9 cellular contexts compared by ENCODE assay signal in genomic region chr1:89781494-89782126, GRCh38. TPM values are rescaled to one million over a fixed set of nuclear protein-coding genes. Genes with fewer than 3 reads are reported as not detected.
DNase-seq lines count a peak whose midpoint lies in the region; ATAC-seq, FAIRE-seq and TF ChIP-seq lines count a peak whose summit lies in the region.
"Had no signal": no experiment of that assay in that cellular context is flagged by ENCODE, and none has a peak within 500 bp of the region (broad histone marks: within the 10 kb centered on the region; RNA-seq: fewer than 3 reads in every experiment).

No MANE protein-coding gene starts in this region.

- H3K36me3 Mint-ChIP-seq in natural killer cell treated with Interleukin-12 subunit alpha and Interleukin-12 subunit beta and Interleukin-15 and Interleukin-18, amount 100 ng/mL, for 72 hours, result no peaks in the 10 kb centered on the region

- H3K4me3 Mint-ChIP-seq in natural killer cell treated with Interleukin-12 subunit alpha and Interleukin-12 subunit beta and Interleukin-15 and Interleukin-18, amount 100 ng/mL, for 72 hours, result peak overlapping the region; percentile 20

- CTCF ChIA-PET in OCI-LY7 (lab: Charles Lee; ENCODE audit: unreplicated experiment), result interaction anchor here (1.3 to 1.4 kb wide), 2 partner anchors 10 to 19 kb away, joined by 3 to 4 read pairs; no protein-coding TSS in a partner anchor

- intact Hi-C loops in OCI-LY7 (cut with micrococcal nuclease; ENCODE audit: unreplicated experiment), result no loop called here
- intact Hi-C loops in gastrocnemius medialis (cut with DNase I; ENCODE audit: low total_unique reads), result no loop called here
- intact Hi-C loops in pancreas (cut with DNase I), result no loop called here
- intact Hi-C loops in tibial artery (cut with DNase I; ENCODE audit: low total_unique reads), result no loop called here

- DNase-seq in GM13976 (ENCODE audit: low spot score) (peak; percentile 40), OCI-LY7 (ENCODE audit: low spot score) (no peak), gastrocnemius medialis (no peak), pancreas (no peak), tibial artery (no peak)
- peak; percentile 62 to 78 for DNase-seq in activated CD4-positive, alpha-beta T cell treated with anti-CD3 and anti-CD28 coated beads, Interleukin-2, amount 50 U/mL, for 24 hours (ENCODE audit: low read depth in 1 of 2, low spot score in 1 of 2)
- no peak for DNase-seq in natural killer cell treated with Interleukin-12 subunit alpha and Interleukin-12 subunit beta and Interleukin-15 and Interleukin-18, amount 100 ng/mL, for 72 hours (ENCODE audit: low spot score)

- H3K36me3 ChIP-seq in OCI-LY7 (ENCODE audit: insufficient read depth, low read length) (no peaks in the 10 kb centered on the region), gastrocnemius medialis (no peaks in the 10 kb centered on the region), pancreas (no peaks in the 10 kb centered on the region), tibial artery (no peaks in the 10 kb centered on the region)

- no peak overlapping the region for H3K4me2 ChIP-seq in OCI-LY7 (ENCODE audit: low read length)

- no peak for TF ChIP-seq CTCF in GM13976 (IDR thresholded peaks at IDR 0.05; ENCODE audit: borderline replicate concordance, control extremely low read depth, extremely low read depth, insufficient read depth, missing control alignments)
- no peak for TF ChIP-seq CTCF in OCI-LY7 (conservative IDR thresholded peaks at IDR 0.05; ENCODE audit: low read length)
- TF ChIP-seq CTCF in gastrocnemius medialis (IDR thresholded peaks at IDR 0.05 in 4 of 5, conservative IDR thresholded peaks at IDR 0.05 in 1 of 5), result no peak
- TF ChIP-seq CTCF in pancreas (IDR thresholded peaks at IDR 0.05), result no peak
- TF ChIP-seq CTCF in tibial artery (IDR thresholded peaks at IDR 0.05), result no peak

- H2AFZ ChIP-seq in OCI-LY7 (ENCODE audit: low read length), result no peak overlapping the region
- H2AFZ ChIP-seq: parathyroid adenoma had no signal

- H3K9me3 Mint-ChIP-seq in natural killer cell treated with Interleukin-12 subunit alpha and Interleukin-12 subunit beta and Interleukin-15 and Interleukin-18, amount 100 ng/mL, for 72 hours, result no peaks in the 10 kb centered on the region

- no peaks in the 10 kb centered on the region for H4K20me1 ChIP-seq in OCI-LY7 (ENCODE audit: insufficient read depth, low read length)

- H3K4me1 ChIP-seq in OCI-LY7 (ENCODE audit: insufficient read depth, low read length, poor library complexity, severe bottlenecking) (no peaks in the 10 kb centered on the region), gastrocnemius medialis (no peaks in the 10 kb centered on the region), pancreas (no peaks in the 10 kb centered on the region), tibial artery (no peaks in the 10 kb centered on the region)
- H3K4me1 ChIP-seq: parathyroid adenoma had no signal

- in situ Hi-C loops in GM13976 (cut with MboI; ENCODE audit: low sequenced_read_pairs, unreplicated experiment) (no loop called here), gastrocnemius medialis (cut with MboI; ENCODE audit: low sequenced_read_pairs in 4 of 4) (no loop called here)

- BruUV-seq in OCI-LY7 (replicated peaks; lab: Mats Ljungman, UMichigan), result no TSS peak

- 67 to 73% methylated on average over 4 of the region's 4 CpGs for WGBS in pancreas, 2 donors

- H3K27ac Mint-ChIP-seq in natural killer cell treated with Interleukin-12 subunit alpha and Interleukin-12 subunit beta and Interleukin-15 and Interleukin-18, amount 100 ng/mL, for 72 hours, result peak overlapping the region in 1 of 2 donors; percentile 47

- no peaks in the 10 kb centered on the region for H3K79me2 ChIP-seq in OCI-LY7 (ENCODE audit: insufficient read depth, low read depth, low read length)
- H3K79me2 ChIP-seq: parathyroid adenoma had no signal

- H3K9me3 ChIP-seq in OCI-LY7 (ENCODE audit: low read length), result no peaks in the 10 kb centered on the region
- H3K9me3 ChIP-seq in gastrocnemius medialis, result no peaks in the 10 kb centered on the region
- no peaks in the 10 kb centered on the region for H3K9me3 ChIP-seq in pancreas
- H3K9me3 ChIP-seq in tibial artery, result no peaks in the 10 kb centered on the region

- H3K27ac ChIP-seq in OCI-LY7 (ENCODE audit: low read depth, low read length, poor library complexity, severe bottlenecking), result no peak overlapping the region
- no peak overlapping the region for H3K27ac ChIP-seq in gastrocnemius medialis
- H3K27ac ChIP-seq in pancreas, result no peak overlapping the region
- no peak overlapping the region for H3K27ac ChIP-seq in tibial artery
- H3K27ac ChIP-seq: parathyroid adenoma had no signal

- H3K27me3 ChIP-seq in gastrocnemius medialis, result no peaks in the 10 kb centered on the region
- H3K27me3 ChIP-seq in pancreas, result no peaks in the 10 kb centered on the region
- no peaks in the 10 kb centered on the region for H3K27me3 ChIP-seq in tibial artery

- H3K27me3 Mint-ChIP-seq in natural killer cell treated with Interleukin-12 subunit alpha and Interleukin-12 subunit beta and Interleukin-15 and Interleukin-18, amount 100 ng/mL, for 72 hours, result peaks cover 0 to 26% of the 10 kb centered on the region in 2 donors

- H3K4me3 ChIP-seq in OCI-LY7 (ENCODE audit: low read depth, low read length, poor library complexity, severe bottlenecking) (no peak overlapping the region), gastrocnemius medialis (no peak overlapping the region), pancreas (no peak overlapping the region), tibial artery (no peak overlapping the region)

- FAIRE-seq in pancreas (lab: Jason Lieb, UNC), result no peak

- ATAC-seq in HG02870 (IDR thresholded peaks at IDR 0.05; ENCODE audit: unreplicated experiment) (peak; percentile 90), gastrocnemius medialis (no peak), pancreas (no peak)
- peak in 1 of 2 donors; percentile 39 for ATAC-seq in natural killer cell treated with Interleukin-12 subunit alpha and Interleukin-12 subunit beta and Interleukin-15 and Interleukin-18, amount 100 ng/mL, for 72 hours

- TF ChIP-seq POLR2A in gastrocnemius medialis (IDR thresholded peaks at IDR 0.05), result no peak

- POLR2A ChIA-PET in OCI-LY7 (lab: Charles Lee), result interaction anchor here (0.6 to 1.1 kb wide), 4 partner anchors 14 to 1629 kb away, joined by 3 to 4 read pairs (median 3); no protein-coding TSS in a partner anchor

- no peaks in the 10 kb centered on the region for H3K9me2 ChIP-seq in OCI-LY7 (ENCODE audit: insufficient read depth, low read length)

- H3K4me1 Mint-ChIP-seq in natural killer cell treated with Interleukin-12 subunit alpha and Interleukin-12 subunit beta and Interleukin-15 and Interleukin-18, amount 100 ng/mL, for 72 hours (ENCODE audit: low read depth in 2 of 2), result peaks cover 7 to 14% of the 10 kb centered on the region in 2 donors

RNA-seq across cellular contexts. Expression of gene LRRC8D, which starts 39.2 kb away (rescaled TPM):
- total RNA-seq in natural killer cell treated with Interleukin-12 subunit alpha and Interleukin-12 subunit beta and Interleukin-15 and Interleukin-18, amount 100 ng/mL, for 72 hours, result 10 to 100 TPM; 19.8 to 27.3 TPM
- total RNA-seq in OCI-LY7 (2014; rRNA removed; shearing (Covaris generic)), result 19.3 and 23.8 TPM in 2 replicates
- total RNA-seq in OCI-LY7 (2022) (37.1 and 39.9 TPM in 2 replicates), gastrocnemius medialis (10 to 100 TPM in 2 of 4 donors, 1 to 10 TPM in 2; 3.0 to 15.0 (median 9.2) TPM), pancreas (10 to 100 TPM in 4 of 6 donors, 1 to 10 TPM in 2; 8.0 to 27.1 (median 12.0) TPM)
- polyA plus RNA-seq in pancreas, result 1 to 10 TPM; 3.8 to 7.9 TPM

Comparison
In these comparisons a context has a peak if more than half of its experiments do, and no peak if none do; other contexts are left out.
1. DNase-seq: peak in GM13976 (single experiment) and activated CD4-positive, alpha-beta T cell treated with anti-CD3 and anti-CD28 coated beads, Interleukin-2, amount 50 U/mL, for 24 hours (2 of 2); none in natural killer cell treated with Interleukin-12 subunit alpha and Interleukin-12 subunit beta and Interleukin-15 and Interleukin-18, amount 100 ng/mL, for 72 hours (single experiment), OCI-LY7 (single experiment), gastrocnemius medialis (0 of 2), pancreas (0 of 6) and tibial artery (0 of 2).